ENCODE assay signal across 20 cellular contexts in genomic region chr10:131134001-131134576, GRCh38.
"Had no signal": no experiment of that assay in that cellular context is flagged by ENCODE, and none has a peak within 500 bp of the region (broad histone marks: within the 10 kb centered on the region; RNA-seq: fewer than 3 reads in every experiment).

No MANE protein-coding gene starts in this region.

- H3K9me3 Mint-ChIP-seq: activated CD4-positive, alpha-beta T cell treated with anti-CD3 and anti-CD28 coated beads, Interleukin-2, amount 10 ng/mL, durations not matched to agents 24 days and 14 days; activated naive CD4-positive, alpha-beta T cell treated with anti-CD3 and anti-CD28 coated beads for 36 hours; activated naive CD8-positive, alpha-beta T cell treated with anti-CD3 and anti-CD28 coated beads for 36 hours; activated T-cell treated with anti-CD3 and anti-CD28 coated beads, Interleukin-2, amount 50 U/mL, for 24 hours; activated T-helper 17 cell treated with anti-CD3 and anti-CD28 coated beads, Interleukin-2, amount 50 U/mL, for 72 hours; T-helper 1 cell treated with Interleukin-12 subunit alpha and Interleukin-12 subunit beta and Interleukin-4 antibody, amounts not matched to agents 30 μg/mL and 1 μg/mL, for 36 hours had no signal

- H3K36me3 ChIP-seq: brain microvascular endothelial cell, cardiac muscle cell had no signal

- H3K27me3 Mint-ChIP-seq: activated CD4-positive, alpha-beta T cell treated with anti-CD3 and anti-CD28 coated beads, Interleukin-2, amount 10 ng/mL, durations not matched to agents 24 days and 14 days; activated CD8-positive, alpha-beta memory T cell treated with anti-CD3 and anti-CD28 coated beads, Interleukin-2, amount 10 ng/mL, durations not matched to agents 7 days and 5 days; activated T-cell treated with anti-CD3 and anti-CD28 coated beads, Interleukin-2, amount 50 U/mL, for 24 hours; activated T-helper 17 cell treated with anti-CD3 and anti-CD28 coated beads, Interleukin-2, amount 50 U/mL, for 72 hours had no signal

- H3K27me3 ChIP-seq: brain microvascular endothelial cell, cardiac muscle cell had no signal

- DNase-seq: activated CD4-positive, alpha-beta T cell treated with anti-CD3 and anti-CD28 coated beads, Interleukin-2, amount 10 ng/mL, durations not matched to agents 24 days and 14 days; activated CD4-positive, alpha-beta T cell treated with anti-CD3 and anti-CD28 coated beads, Interleukin-2, amount 50 U/mL, for 48 hours; activated CD4-positive, CD25-positive, alpha-beta regulatory T cell treated with anti-CD3 and anti-CD28 coated beads, Interleukin-2, amount 50 U/mL, for 72 hours; activated CD8-positive, alpha-beta memory T cell treated with anti-CD3 and anti-CD28 coated beads, Interleukin-2, amount 10 ng/mL, durations not matched to agents 7 days and 5 days; activated gamma-delta T cell; activated naive CD4-positive, alpha-beta T cell treated with anti-CD3 and anti-CD28 coated beads for 36 hours; activated naive CD8-positive, alpha-beta T cell treated with anti-CD3 and anti-CD28 coated beads for 36 hours; activated T-cell treated with anti-CD3 and anti-CD28 coated beads, Interleukin-2, amount 50 U/mL, for 24 hours; brain microvascular endothelial cell; KBM-7; NCI-H1048; NCI-H1694; NCI-H2029; NCI-H446; NCI-H524; PC-3; SHP77 treated with DMSO at 0.1 percent for 48 hours had no signal

- H3K27ac ChIP-seq: brain microvascular endothelial cell, cardiac muscle cell had no signal

- H3K4me3 Mint-ChIP-seq: activated CD4-positive, alpha-beta T cell treated with anti-CD3 and anti-CD28 coated beads, Interleukin-2, amount 10 ng/mL, durations not matched to agents 24 days and 14 days; activated CD8-positive, alpha-beta memory T cell treated with anti-CD3 and anti-CD28 coated beads, Interleukin-2, amount 10 ng/mL, durations not matched to agents 7 days and 5 days; activated naive CD4-positive, alpha-beta T cell treated with anti-CD3 and anti-CD28 coated beads for 36 hours; activated naive CD8-positive, alpha-beta T cell treated with anti-CD3 and anti-CD28 coated beads for 36 hours; activated T-cell treated with anti-CD3 and anti-CD28 coated beads, Interleukin-2, amount 50 U/mL, for 24 hours; activated T-helper 17 cell treated with anti-CD3 and anti-CD28 coated beads, Interleukin-2, amount 50 U/mL, for 72 hours; T-helper 1 cell treated with Interleukin-12 subunit alpha and Interleukin-12 subunit beta and Interleukin-4 antibody, amounts not matched to agents 30 μg/mL and 1 μg/mL, for 36 hours had no signal

- ATAC-seq: activated CD8-positive, alpha-beta memory T cell treated with anti-CD3 and anti-CD28 coated beads, Interleukin-2, amount 10 ng/mL, durations not matched to agents 7 days and 5 days; activated T-helper 17 cell treated with anti-CD3 and anti-CD28 coated beads, Interleukin-2, amount 50 U/mL, for 72 hours; PC-3 had no signal

- H3K36me3 Mint-ChIP-seq: activated CD8-positive, alpha-beta memory T cell treated with anti-CD3 and anti-CD28 coated beads, Interleukin-2, amount 10 ng/mL, durations not matched to agents 7 days and 5 days; activated naive CD8-positive, alpha-beta T cell treated with anti-CD3 and anti-CD28 coated beads for 36 hours had no signal

- H3K4me3 ChIP-seq: cardiac muscle cell had no signal

- H3K27ac Mint-ChIP-seq: activated CD4-positive, alpha-beta T cell treated with anti-CD3 and anti-CD28 coated beads, Interleukin-2, amount 10 ng/mL, durations not matched to agents 24 days and 14 days; activated CD8-positive, alpha-beta memory T cell treated with anti-CD3 and anti-CD28 coated beads, Interleukin-2, amount 10 ng/mL, durations not matched to agents 7 days and 5 days; activated naive CD4-positive, alpha-beta T cell treated with anti-CD3 and anti-CD28 coated beads for 36 hours; activated naive CD8-positive, alpha-beta T cell treated with anti-CD3 and anti-CD28 coated beads for 36 hours; activated T-cell treated with anti-CD3 and anti-CD28 coated beads, Interleukin-2, amount 50 U/mL, for 24 hours; activated T-helper 17 cell treated with anti-CD3 and anti-CD28 coated beads, Interleukin-2, amount 50 U/mL, for 72 hours; T-helper 1 cell treated with Interleukin-12 subunit alpha and Interleukin-12 subunit beta and Interleukin-4 antibody, amounts not matched to agents 30 μg/mL and 1 μg/mL, for 36 hours had no signal

- H3K4me1 Mint-ChIP-seq: activated CD4-positive, alpha-beta T cell treated with anti-CD3 and anti-CD28 coated beads, Interleukin-2, amount 10 ng/mL, durations not matched to agents 24 days and 14 days; activated CD8-positive, alpha-beta memory T cell treated with anti-CD3 and anti-CD28 coated beads, Interleukin-2, amount 10 ng/mL, durations not matched to agents 7 days and 5 days; activated naive CD8-positive, alpha-beta T cell treated with anti-CD3 and anti-CD28 coated beads for 36 hours; activated T-helper 17 cell treated with anti-CD3 and anti-CD28 coated beads, Interleukin-2, amount 50 U/mL, for 72 hours had no signal
